ENCODE assay signal across 26 cellular contexts in genomic region chr13:111232191-111232590, GRCh38.
"Had no signal": no experiment of that assay in that cellular context is flagged by ENCODE, and none has a peak within 500 bp of the region (broad histone marks: within the 10 kb centered on the region; RNA-seq: fewer than 3 reads in every experiment).

No MANE protein-coding gene starts in this region.

- H3K27me3 Mint-ChIP-seq: activated CD4-positive, alpha-beta T cell treated with anti-CD3 and anti-CD28 coated beads, Interleukin-2, amount 10 ng/mL, durations not matched to agents 7 days and 5 days; activated CD8-positive, alpha-beta T cell treated with anti-CD3 and anti-CD28 coated beads for 36 hours; activated naive CD8-positive, alpha-beta T cell; stimulated activated memory B cell treated with anti-CD40 and anti-IgM and Interleukin-4, amounts not matched to agents 10 μg/mL and 1 μg/mL and 100 μg/mL, for 72 hours had no signal

- H3K27ac Mint-ChIP-seq: activated CD4-positive, alpha-beta T cell treated with anti-CD3 and anti-CD28 coated beads, Interleukin-2, amount 10 ng/mL, durations not matched to agents 7 days and 5 days; activated CD8-positive, alpha-beta T cell treated with anti-CD3 and anti-CD28 coated beads for 36 hours; activated naive CD8-positive, alpha-beta T cell; endodermal cell; stimulated activated memory B cell treated with anti-CD40 and anti-IgM and Interleukin-4, amounts not matched to agents 10 μg/mL and 1 μg/mL and 100 μg/mL, for 72 hours had no signal

- H3K4me1 Mint-ChIP-seq: activated CD4-positive, alpha-beta T cell treated with anti-CD3 and anti-CD28 coated beads, Interleukin-2, amount 10 ng/mL, durations not matched to agents 7 days and 5 days had no signal

- H3K4me3 ChIP-seq: adrenal gland, ascending aorta, dorsolateral prefrontal cortex, heart left ventricle, lower lobe of right lung, mucosa of descending colon, transverse colon, uterus had no signal

- DNase-seq: activated CD4-positive, alpha-beta T cell treated with anti-CD3 and anti-CD28 coated beads, Interleukin-2, amount 10 ng/mL, durations not matched to agents 7 days and 5 days; activated CD4-positive, CD25-positive, alpha-beta regulatory T cell treated with anti-CD3 and anti-CD28 coated beads, Interleukin-2, amount 50 U/mL, for 72 hours; activated CD8-positive, alpha-beta T cell treated with anti-CD3 and anti-CD28 coated beads for 36 hours; activated T-cell treated with anti-CD3 and anti-CD28 coated beads, Interleukin-2, amount 50 U/mL, for 1 hour; adrenal gland; brain microvascular endothelial cell; central memory CD4-positive, alpha-beta T cell; dorsolateral prefrontal cortex; heart left ventricle; kidney; lower lobe of right lung; mesendoderm; mucosa of descending colon; nephron progenitor cell; small intestine; transverse colon; uterus; WERI-Rb-1 had no signal

- H3K27me3 ChIP-seq: adrenal gland, ascending aorta, brain microvascular endothelial cell, dorsolateral prefrontal cortex, heart left ventricle, transverse colon, uterus had no signal

- H3K9me3 Mint-ChIP-seq: activated CD4-positive, alpha-beta T cell treated with anti-CD3 and anti-CD28 coated beads, Interleukin-2, amount 10 ng/mL, durations not matched to agents 7 days and 5 days; activated CD8-positive, alpha-beta T cell treated with anti-CD3 and anti-CD28 coated beads for 36 hours; endodermal cell; nephron progenitor cell; stimulated activated memory B cell treated with anti-CD40 and anti-IgM and Interleukin-4, amounts not matched to agents 10 μg/mL and 1 μg/mL and 100 μg/mL, for 72 hours had no signal

- H3K4me3 Mint-ChIP-seq: activated CD4-positive, alpha-beta T cell treated with anti-CD3 and anti-CD28 coated beads, Interleukin-2, amount 10 ng/mL, durations not matched to agents 7 days and 5 days; activated CD8-positive, alpha-beta T cell treated with anti-CD3 and anti-CD28 coated beads for 36 hours; activated naive CD8-positive, alpha-beta T cell; endodermal cell; nephron progenitor cell; stimulated activated memory B cell treated with anti-CD40 and anti-IgM and Interleukin-4, amounts not matched to agents 10 μg/mL and 1 μg/mL and 100 μg/mL, for 72 hours had no signal

- ATAC-seq: activated CD8-positive, alpha-beta T cell treated with anti-CD3 and anti-CD28 coated beads for 36 hours; heart left ventricle; left lobe of liver; mucosa of descending colon; sciatic nerve; stimulated activated memory B cell treated with anti-CD40 and anti-IgM and Interleukin-4, amounts not matched to agents 10 μg/mL and 1 μg/mL and 100 μg/mL, for 72 hours had no signal

- H2AFZ ChIP-seq: parathyroid adenoma had no signal

- H3K27ac ChIP-seq: ascending aorta, brain microvascular endothelial cell, dorsolateral prefrontal cortex, epithelial cell of prostate, heart left ventricle, lower lobe of right lung, parathyroid adenoma, transverse colon, uterus, WERI-Rb-1 had no signal

- H3K4me1 ChIP-seq: lower lobe of right lung, parathyroid adenoma, uterus had no signal

- H3K36me3 ChIP-seq: uterus had no signal
